ENCODE assay signal across 21 cellular contexts in genomic region chr7:7178906-7179305, GRCh38. TPM values are rescaled to one million over a fixed set of nuclear protein-coding genes. Genes with fewer than 3 reads are reported as not detected.
A peak's percentile ranks its signal among the peaks of the same experiment; 100 is the strongest.
DNase-seq lines count a peak whose midpoint lies in the region; ATAC-seq, FAIRE-seq and TF ChIP-seq lines count a peak whose summit lies in the region.
"Had no signal": no experiment of that assay in that cellular context is flagged by ENCODE, and none has a peak within 500 bp of the region (broad histone marks: within the 10 kb centered on the region; RNA-seq: fewer than 3 reads in every experiment).

No MANE protein-coding gene starts in this region.

- no peak overlapping the region for H3K4me3 ChIP-seq in bronchial epithelial cell (ENCODE audit: low read depth, low read length)
- H3K4me3 ChIP-seq: adrenal gland, heart left ventricle had no signal

- DNase-seq in Caki2 (ENCODE audit: low read depth) (peak; percentile 15), M059J (ENCODE audit: low read depth) (peak; percentile 83), bronchial epithelial cell (ENCODE audit: low read depth) (peak; percentile 97), mesothelial cell of epicardium (ENCODE audit: low spot score in 2 of 2, unreplicated experiment in 2 of 2) (no peak), SIG-M5 treated with dmso at 0.1 percent for 504 hours (lab: John Stamatoyannopoulos, UW; ENCODE audit: unreplicated experiment) (no peak), NCI-H1092 treated with DMSO at 0.1 percent for 48 hours (lab: John Stamatoyannopoulos, UW) (no peak), left lobe of liver (ENCODE audit: low spot score) (no peak), NCI-H2081 treated with DMSO at 0.1 percent for 48 hours (lab: John Stamatoyannopoulos, UW) (no peak)
- DNase-seq: activated CD4-positive, alpha-beta T cell treated with anti-CD3 and anti-CD28 coated beads for 48 hours; activated CD8-positive, alpha-beta memory T cell treated with anti-CD3 and anti-CD28 coated beads, Interleukin-2, amount 50 U/mL, for 4 hours; activated effector memory CD4-positive, alpha-beta T cell treated with Interleukin-2 at 50 U/mL for 16 hours; adrenal gland; CD4-positive, alpha-beta memory T cell; central memory CD4-positive, alpha-beta T cell; DMS79 treated with DMSO at 0.1 percent for 48 hours; heart left ventricle; KG1; NCI-H69; stimulated activated CD4-positive, alpha-beta T cell treated with anti-CD3 and anti-CD28 coated beads, Interleukin-15, amount 100 ng/mL, for 24 hours; stimulated activated naive B cell treated with anti-CD40 and anti-IgM and Interleukin-4, amounts not matched to agents 10 μg/mL and 1 μg/mL and 100 μg/mL, for 72 hours had no signal

- no peaks in the 10 kb centered on the region for H3K27me3 Mint-ChIP-seq in mesothelial cell of epicardium (ENCODE audit: low read depth)
- H3K27me3 Mint-ChIP-seq: CD4-positive, alpha-beta memory T cell; stimulated activated naive B cell treated with anti-CD40 and anti-IgM and Interleukin-4, amounts not matched to agents 10 μg/mL and 1 μg/mL and 100 μg/mL, for 72 hours had no signal

- ATAC-seq in left lobe of liver: no peak
- ATAC-seq: heart left ventricle; stimulated activated naive B cell treated with anti-CD40 and anti-IgM and Interleukin-4, amounts not matched to agents 10 μg/mL and 1 μg/mL and 100 μg/mL, for 72 hours had no signal

- H3K4me1 Mint-ChIP-seq in mesothelial cell of epicardium: peaks cover 41% of the 10 kb centered on the region

- TF ChIP-seq CTCF in bronchial epithelial cell (IDR thresholded peaks at IDR 0.05; ENCODE audit: insufficient read depth, low read length, severe bottlenecking) (no peak), mesothelial cell of epicardium (IDR thresholded peaks at IDR 0.05; ENCODE audit: unreplicated experiment) (no peak)

- no peaks in the 10 kb centered on the region for H3K36me3 Mint-ChIP-seq in mesothelial cell of epicardium

- in situ Hi-C loops in Caki2 (cut with HindIII; ENCODE audit: low pct_unique_long_range_greater_than_20kb, low sequenced_read_pairs): no loop called here

- peak overlapping the region; percentile 37 for H3K27ac Mint-ChIP-seq in mesothelial cell of epicardium
- H3K27ac Mint-ChIP-seq: CD4-positive, alpha-beta memory T cell; stimulated activated naive B cell treated with anti-CD40 and anti-IgM and Interleukin-4, amounts not matched to agents 10 μg/mL and 1 μg/mL and 100 μg/mL, for 72 hours had no signal

- H3K36me3 ChIP-seq in bronchial epithelial cell (ENCODE audit: control insufficient read depth, insufficient read depth, low read length): no peaks in the 10 kb centered on the region
- H3K36me3 ChIP-seq: adrenal gland, heart left ventricle had no signal

- no peak overlapping the region for H3K4me3 Mint-ChIP-seq in mesothelial cell of epicardium
- H3K4me3 Mint-ChIP-seq: CD4-positive, alpha-beta memory T cell; stimulated activated naive B cell treated with anti-CD40 and anti-IgM and Interleukin-4, amounts not matched to agents 10 μg/mL and 1 μg/mL and 100 μg/mL, for 72 hours had no signal

- peaks cover 7% of the 10 kb centered on the region for H3K9me3 Mint-ChIP-seq in mesothelial cell of epicardium
- H3K9me3 Mint-ChIP-seq: stimulated activated naive B cell treated with anti-CD40 and anti-IgM and Interleukin-4, amounts not matched to agents 10 μg/mL and 1 μg/mL and 100 μg/mL, for 72 hours had no signal

- FAIRE-seq in bronchial epithelial cell (lab: Jason Lieb, UNC): no peak
- FAIRE-seq: H1 had no signal

- H3K27me3 ChIP-seq in bronchial epithelial cell (ENCODE audit: control insufficient read depth, insufficient read depth, low read length): no peaks in the 10 kb centered on the region
- H3K27me3 ChIP-seq: adrenal gland, heart left ventricle had no signal

RNA-seq across cellular contexts. Expression of gene C1GALT1, which starts 3.4 kb away (rescaled TPM):
- total RNA-seq in Caki2 (2014; rRNA removed; shearing (Covaris generic); ENCODE audit: low replicate concordance): 10.2 and 24.4 TPM in 2 replicates
- 69.8 and 76.4 TPM in 2 replicates for total RNA-seq in M059J (2014; rRNA removed; shearing (Covaris generic))
- total RNA-seq in bronchial epithelial cell: 30.3 and 31.1 TPM in 2 replicates
- 32.7 to 36.9 TPM (median 36.8 TPM) in 3 replicates for total RNA-seq in mesothelial cell of epicardium
- 13.2 TPM for total RNA-seq in left lobe of liver

Comparison
In these comparisons a context has a peak if more than half of its experiments do, and no peak if none do; other contexts are left out.
1. DNase-seq: peak in Caki2 (single experiment), M059J (single experiment) and bronchial epithelial cell (single experiment); none in mesothelial cell of epicardium (0 of 2), SIG-M5 treated with dmso at 0.1 percent for 504 hours (single experiment), NCI-H1092 treated with DMSO at 0.1 percent for 48 hours (single experiment), left lobe of liver (single experiment) and NCI-H2081 treated with DMSO at 0.1 percent for 48 hours (single experiment).